Comparison of ENCODE assay signal across 2 cellular contexts in the genomic region with DNA sequence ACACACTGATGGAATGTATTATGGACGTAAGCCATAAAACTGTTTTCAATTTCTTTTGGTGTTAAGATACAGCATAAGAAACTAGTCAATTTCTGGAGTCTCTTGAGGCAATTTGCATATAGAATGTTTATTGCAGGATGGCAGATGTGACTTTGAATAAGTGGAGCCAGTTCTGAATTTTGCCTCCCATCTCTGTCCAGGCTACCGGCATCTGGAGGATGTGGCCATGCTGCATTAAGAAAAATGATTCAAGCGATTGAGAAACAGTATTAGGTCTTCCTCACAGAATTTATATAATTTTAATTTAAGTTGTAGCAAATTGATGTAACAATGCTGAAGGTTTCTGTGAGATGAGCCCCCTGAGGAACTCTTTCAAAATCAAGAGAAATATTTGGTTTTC.
TF ChIP-seq lines count a peak whose summit lies in the region.

No MANE protein-coding gene starts in this region.

TF ChIP-seq in SK-N-SH, 30 proteins besides CTCF, POLR2A, EP300 and RAD21 (continued from another document):
- no peak for TF ChIP-seq GABPA (IDR thresholded peaks at IDR 0.05; ENCODE audit: low read depth)
- TF ChIP-seq YY1 (IDR thresholded peaks at IDR 0.05; ENCODE audit: low read depth): no peak
- no peak for TF ChIP-seq TEAD4 (IDR thresholded peaks at IDR 0.05; ENCODE audit: borderline replicate concordance, insufficient read depth)
- no peak for TF ChIP-seq NFIC (IDR thresholded peaks at IDR 0.05; ENCODE audit: borderline replicate concordance)

TF ChIP-seq in HepG2, 621 proteins besides CTCF, POLR2A, EP300 and RAD21 (continued from another document):
- TF ChIP-seq ZNF446 (CRISPR knock-in tag; IDR thresholded peaks at IDR 0.05) (no peak), ZNF570 (CRISPR knock-in tag; IDR thresholded peaks at IDR 0.05; ENCODE audit: borderline replicate concordance) (no peak), ETV6 (CRISPR knock-in tag; conservative IDR thresholded peaks at IDR 0.05) (no peak), ATF7-NPFF (CRISPR knock-in tag; IDR thresholded peaks at IDR 0.05; ENCODE audit: low read depth) (no peak), ZNF761 (CRISPR knock-in tag; conservative IDR thresholded peaks at IDR 0.05) (no peak), TOPORS (CRISPR knock-in tag; IDR thresholded peaks at IDR 0.05) (no peak), PREB (CRISPR knock-in tag; IDR thresholded peaks at IDR 0.05) (no peak), ZNF280B (CRISPR knock-in tag; IDR thresholded peaks at IDR 0.05; ENCODE audit: borderline replicate concordance) (no peak), ZNF530 (CRISPR knock-in tag; IDR thresholded peaks at IDR 0.05; ENCODE audit: low read depth) (no peak), YY1 (IDR thresholded peaks at IDR 0.05; ENCODE audit: insufficient read depth, insufficient replicate concordance, low read depth, low read length) (no peak), PHF5A (CRISPR knock-in tag; IDR thresholded peaks at IDR 0.05; ENCODE audit: low read depth, unreplicated experiment) (no peak), E2F1 (CRISPR knock-in tag; IDR thresholded peaks at IDR 0.05) (no peak)
- TF ChIP-seq, protein P1, sequence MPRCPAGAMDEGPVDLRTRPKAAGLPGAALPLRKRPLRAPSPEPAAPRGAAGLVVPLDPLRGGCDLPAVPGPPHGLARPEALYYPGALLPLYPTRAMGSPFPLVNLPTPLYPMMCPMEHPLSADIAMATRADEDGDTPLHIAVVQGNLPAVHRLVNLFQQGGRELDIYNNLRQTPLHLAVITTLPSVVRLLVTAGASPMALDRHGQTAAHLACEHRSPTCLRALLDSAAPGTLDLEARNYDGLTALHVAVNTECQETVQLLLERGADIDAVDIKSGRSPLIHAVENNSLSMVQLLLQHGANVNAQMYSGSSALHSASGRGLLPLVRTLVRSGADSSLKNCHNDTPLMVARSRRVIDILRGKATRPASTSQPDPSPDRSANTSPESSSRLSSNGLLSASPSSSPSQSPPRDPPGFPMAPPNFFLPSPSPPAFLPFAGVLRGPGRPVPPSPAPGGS (CRISPR knock-in tag; IDR thresholded peaks at IDR 0.05): no peak
- TF ChIP-seq, protein P2, sequence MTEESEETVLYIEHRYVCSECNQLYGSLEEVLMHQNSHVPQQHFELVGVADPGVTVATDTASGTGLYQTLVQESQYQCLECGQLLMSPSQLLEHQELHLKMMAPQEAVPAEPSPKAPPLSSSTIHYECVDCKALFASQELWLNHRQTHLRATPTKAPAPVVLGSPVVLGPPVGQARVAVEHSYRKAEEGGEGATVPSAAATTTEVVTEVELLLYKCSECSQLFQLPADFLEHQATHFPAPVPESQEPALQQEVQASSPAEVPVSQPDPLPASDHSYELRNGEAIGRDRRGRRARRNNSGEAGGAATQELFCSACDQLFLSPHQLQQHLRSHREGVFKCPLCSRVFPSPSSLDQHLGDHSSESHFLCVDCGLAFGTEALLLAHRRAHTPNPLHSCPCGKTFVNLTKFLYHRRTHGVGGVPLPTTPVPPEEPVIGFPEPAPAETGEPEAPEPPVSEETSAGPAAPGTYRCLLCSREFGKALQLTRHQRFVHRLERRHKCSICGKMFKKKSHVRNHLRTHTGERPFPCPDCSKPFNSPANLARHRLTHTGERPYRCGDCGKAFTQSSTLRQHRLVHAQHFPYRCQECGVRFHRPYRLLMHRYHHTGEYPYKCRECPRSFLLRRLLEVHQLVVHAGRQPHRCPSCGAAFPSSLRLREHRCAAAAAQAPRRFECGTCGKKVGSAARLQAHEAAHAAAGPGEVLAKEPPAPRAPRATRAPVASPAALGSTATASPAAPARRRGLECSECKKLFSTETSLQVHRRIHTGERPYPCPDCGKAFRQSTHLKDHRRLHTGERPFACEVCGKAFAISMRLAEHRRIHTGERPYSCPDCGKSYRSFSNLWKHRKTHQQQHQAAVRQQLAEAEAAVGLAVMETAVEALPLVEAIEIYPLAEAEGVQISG (CRISPR knock-in tag; IDR thresholded peaks at IDR 0.05): no peak
